Comparison of ENCODE assay signal across 10 cellular contexts in genomic region chr3:33786565-33787327, GRCh38. TPM values are rescaled to one million over a fixed set of nuclear protein-coding genes. Genes with fewer than 3 reads are reported as not detected.
DNase-seq lines count a peak whose midpoint lies in the region; ATAC-seq, FAIRE-seq and TF ChIP-seq lines count a peak whose summit lies in the region.
"Had no signal": no experiment of that assay in that cellular context is flagged by ENCODE, and none has a peak within 500 bp of the region (broad histone marks: within the 10 kb centered on the region; RNA-seq: fewer than 3 reads in every experiment).

No MANE protein-coding gene starts in this region.

- H3K27ac ChIP-seq in MM.1S (ENCODE audit: low read length): no peak overlapping the region
- H3K27ac ChIP-seq in endothelial cell of umbilical vein (ENCODE audit: insufficient read depth, low read depth, low read length): no peak overlapping the region
- H3K27ac ChIP-seq: vagina had no signal

- peaks cover 11% of the 10 kb centered on the region for H3K4me1 Mint-ChIP-seq in osteocyte (ENCODE audit: unreplicated experiment)

- intact Hi-C loops in endothelial cell of umbilical vein (cut with micrococcal nuclease): loop anchor here (1.0 to 5.0 kb wide), 7 partner anchors 150 to 839 kb away; partner anchors contain the start of gene UBP1

- peak overlapping the region; percentile 52 for H2AFZ ChIP-seq in MM.1S (ENCODE audit: low read length)
- peak overlapping the region; percentile 92 for H2AFZ ChIP-seq in endothelial cell of umbilical vein (ENCODE audit: low read depth, low read length)

- DNase-seq in EH (ENCODE audit: low read depth): peak; percentile 76
- no peak for DNase-seq in MM.1S
- no peak for DNase-seq in endothelial cell of umbilical vein (ENCODE audit: low read depth, low spot score)
- no peak for DNase-seq in osteocyte (ENCODE audit: extremely low spot score, unreplicated experiment)
- DNase-seq in Ammon's horn (ENCODE audit: low spot score): no peak
- no peak for DNase-seq in NCI-H187 (lab: John Stamatoyannopoulos, UW)

- H3K9ac ChIP-seq in MM.1S (ENCODE audit: low read length) (no peak overlapping the region), endothelial cell of umbilical vein (replicated peaks; ENCODE audit: extremely low read depth, insufficient read depth, low read length) (no peak overlapping the region)

- POLR2A ChIA-PET in endothelial cell of umbilical vein (lab: Charles Lee): interaction anchor here (0.7 kb wide), 1 partner anchor 152 kb away, joined by 4 read pairs; no protein-coding TSS in a partner anchor

- no peaks in the 10 kb centered on the region for H3K36me3 ChIP-seq in MM.1S (replicated peaks; ENCODE audit: insufficient read depth, low read length)
- H3K36me3 ChIP-seq in endothelial cell of umbilical vein (ENCODE audit: control insufficient read depth in 2 of 2, extremely low read depth in 1 of 2, insufficient read depth in 2 of 2, low read length in 2 of 2): no peaks in the 10 kb centered on the region
- H3K36me3 ChIP-seq: vagina had no signal

- H3K9me3 ChIP-seq in MM.1S (replicated peaks; ENCODE audit: insufficient read depth, low read length) (no peaks in the 10 kb centered on the region), endothelial cell of umbilical vein (replicated peaks; ENCODE audit: control insufficient read depth, insufficient read depth, low read length) (no peaks in the 10 kb centered on the region)
- H3K9me3 ChIP-seq: vagina had no signal

- no peaks in the 10 kb centered on the region for H3K9me3 Mint-ChIP-seq in osteocyte (ENCODE audit: unreplicated experiment)

- H3K4me1 ChIP-seq in MM.1S (ENCODE audit: low read length) (no peaks in the 10 kb centered on the region; the same call in 1 of the 2 replicates), endothelial cell of umbilical vein (ENCODE audit: control insufficient read depth, extremely low read depth, insufficient read depth, low read length) (peaks cover 4% of the 10 kb centered on the region)
- H3K4me1 ChIP-seq: vagina had no signal

- H3K79me2 ChIP-seq in MM.1S (ENCODE audit: low read length): no peaks in the 10 kb centered on the region
- H3K79me2 ChIP-seq in endothelial cell of umbilical vein (ENCODE audit: control insufficient read depth, insufficient read depth, low read length): no peaks in the 10 kb centered on the region

- dilution Hi-C loops in endothelial cell of umbilical vein (cut with MboI; ENCODE audit: extremely low pct_ligation_motif_present, low sequenced_read_pairs): no loop called here

- CTCF ChIA-PET in endothelial cell of umbilical vein (lab: Charles Lee): interaction anchor here (0.6 to 5.2 kb wide), 71 partner anchors 9 to 1144 kb away, joined by 3 to 112 read pairs (median 5); partner anchors contain the start of gene PDCD6IP

- H3K27me3 ChIP-seq in MM.1S (replicated peaks; ENCODE audit: insufficient read depth, low read length) (no peaks in the 10 kb centered on the region), endothelial cell of umbilical vein (ENCODE audit: control insufficient read depth in 2 of 2, insufficient read depth in 2 of 2, low read length in 2 of 2) (no peaks in the 10 kb centered on the region)
- H3K27me3 ChIP-seq: vagina had no signal

- H3F3A ChIP-seq in MM.1S (ENCODE audit: insufficient read depth, low read length): no peaks in the 10 kb centered on the region

- H3K27ac Mint-ChIP-seq in osteocyte (ENCODE audit: unreplicated experiment): no peak overlapping the region

- no peaks in the 10 kb centered on the region for H3K9me2 ChIP-seq in MM.1S (replicated peaks; ENCODE audit: insufficient read depth, low read length)

- H3K27me3 Mint-ChIP-seq in osteocyte (ENCODE audit: unreplicated experiment): peaks cover 8% of the 10 kb centered on the region

- no peaks in the 10 kb centered on the region for H3K9me1 ChIP-seq in endothelial cell of umbilical vein (replicated peaks; ENCODE audit: control insufficient read depth, extremely low read depth, insufficient read depth, low read length)

- no peak for ATAC-seq in HG02623 (IDR thresholded peaks at IDR 0.05; ENCODE audit: unreplicated experiment)
- no peak for ATAC-seq in GM21717 (IDR thresholded peaks at IDR 0.05; ENCODE audit: unreplicated experiment)

- H3K36me3 Mint-ChIP-seq in osteocyte (ENCODE audit: unreplicated experiment): no peaks in the 10 kb centered on the region

- TF ChIP-seq POLR2A in endothelial cell of umbilical vein (IDR thresholded peaks at IDR 0.05; ENCODE audit: low read depth, low read length): no peak

- H3K4me3 ChIP-seq in MM.1S (ENCODE audit: low read length): no peak overlapping the region
- peak overlapping the region in 2 of 3 experiments; percentile 8 to 17 for H3K4me3 ChIP-seq in endothelial cell of umbilical vein (replicated peaks in 1 of 3; ENCODE audit: insufficient read depth in 1 of 3, low read depth in 1 of 3, low read length in 3 of 3)

- peak overlapping the region; percentile 65 for H3K4me3 Mint-ChIP-seq in osteocyte (ENCODE audit: unreplicated experiment)

- no peak for FAIRE-seq in endothelial cell of umbilical vein (lab: Jason Lieb, UNC)
- FAIRE-seq: small intestine had no signal

- peak overlapping the region; percentile 84; the same call in 1 of the 2 replicates for H3K4me2 ChIP-seq in MM.1S (ENCODE audit: low read depth, low read length)
- H3K4me2 ChIP-seq in endothelial cell of umbilical vein (ENCODE audit: insufficient read depth, low read length): peak overlapping the region; percentile 77

- no peak for TF ChIP-seq CTCF in MM.1S (IDR thresholded peaks at IDR 0.05; ENCODE audit: low read length)
- TF ChIP-seq CTCF in endothelial cell of umbilical vein (IDR thresholded peaks at IDR 0.05; ENCODE audit: extremely low read depth in 1 of 2, insufficient read depth in 1 of 2, low read depth in 1 of 2, low read length in 2 of 2): no peak
- TF ChIP-seq CTCF in osteocyte (IDR thresholded peaks at IDR 0.05): no peak

- no TSS peak for BruUV-seq in endothelial cell of umbilical vein (replicated peaks; lab: Mats Ljungman, UMichigan)

- H4K20me1 ChIP-seq in MM.1S (ENCODE audit: insufficient read depth, low read length) (no peaks in the 10 kb centered on the region), endothelial cell of umbilical vein (replicated peaks; ENCODE audit: control insufficient read depth, extremely low read depth, insufficient read depth, low read length) (no peaks in the 10 kb centered on the region)

TF ChIP-seq in endothelial cell of umbilical vein, 7 proteins besides CTCF, POLR2A, EP300 and RAD21:
- TF ChIP-seq JUN (IDR thresholded peaks at IDR 0.05; ENCODE audit: borderline replicate concordance, insufficient read depth, insufficient read length, low read depth) (no peak), POLR2AphosphoS5 (IDR thresholded peaks at IDR 0.05; ENCODE audit: insufficient read depth, low read depth, low read length) (no peak), MYC (IDR thresholded peaks at IDR 0.05; ENCODE audit: low read depth, low read length) (no peak), FOS (IDR thresholded peaks at IDR 0.05; ENCODE audit: borderline replicate concordance, insufficient read depth, low read length) (no peak), GATA2 (IDR thresholded peaks at IDR 0.05; ENCODE audit: insufficient read depth, insufficient read length, low read depth, low read length) (no peak), EZH2 (IDR thresholded peaks at IDR 0.05; ENCODE audit: borderline replicate concordance, low read depth, low read length, severe bottlenecking) (no peak)
- TF ChIP-seq, protein P1, sequence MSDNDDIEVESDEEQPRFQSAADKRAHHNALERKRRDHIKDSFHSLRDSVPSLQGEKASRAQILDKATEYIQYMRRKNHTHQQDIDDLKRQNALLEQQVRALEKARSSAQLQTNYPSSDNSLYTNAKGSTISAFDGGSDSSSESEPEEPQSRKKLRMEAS (IDR thresholded peaks at IDR 0.05; ENCODE audit: insufficient read depth, insufficient read length): no peak

RNA-seq across cellular contexts. Expression of gene PDCD6IP, which starts 11.7 kb away (rescaled TPM):
- total RNA-seq in endothelial cell of umbilical vein (265 and 268 TPM in 2 replicates), osteocyte (217 and 229 TPM in 2 replicates)
- 106 and 161 TPM in 2 replicates for polyA plus RNA-seq in endothelial cell of umbilical vein
- polyA plus RNA-seq in endothelial cell of umbilical vein (2011; cell fraction: cytosol; rRNA removed): 51.0 and 59.8 TPM in 2 replicates
- 214 and 267 TPM in 2 replicates for polyA plus RNA-seq in endothelial cell of umbilical vein (2011; cell fraction: nucleus; rRNA removed)
- polyA plus RNA-seq in endothelial cell of umbilical vein (2012): 128 and 175 TPM in 2 replicates
- 146 and 154 TPM in 2 replicates for polyA minus RNA-seq in endothelial cell of umbilical vein
- 147 TPM for polyA minus RNA-seq in endothelial cell of umbilical vein (2011; cell fraction: cytosol; rRNA and poly(A)+ RNA removed)
- polyA minus RNA-seq in endothelial cell of umbilical vein (2011; cell fraction: nucleus; rRNA and poly(A)+ RNA removed): 221 and 226 TPM in 2 replicates
